ENCODE assay signal across 27 cellular contexts in the genomic region with DNA sequence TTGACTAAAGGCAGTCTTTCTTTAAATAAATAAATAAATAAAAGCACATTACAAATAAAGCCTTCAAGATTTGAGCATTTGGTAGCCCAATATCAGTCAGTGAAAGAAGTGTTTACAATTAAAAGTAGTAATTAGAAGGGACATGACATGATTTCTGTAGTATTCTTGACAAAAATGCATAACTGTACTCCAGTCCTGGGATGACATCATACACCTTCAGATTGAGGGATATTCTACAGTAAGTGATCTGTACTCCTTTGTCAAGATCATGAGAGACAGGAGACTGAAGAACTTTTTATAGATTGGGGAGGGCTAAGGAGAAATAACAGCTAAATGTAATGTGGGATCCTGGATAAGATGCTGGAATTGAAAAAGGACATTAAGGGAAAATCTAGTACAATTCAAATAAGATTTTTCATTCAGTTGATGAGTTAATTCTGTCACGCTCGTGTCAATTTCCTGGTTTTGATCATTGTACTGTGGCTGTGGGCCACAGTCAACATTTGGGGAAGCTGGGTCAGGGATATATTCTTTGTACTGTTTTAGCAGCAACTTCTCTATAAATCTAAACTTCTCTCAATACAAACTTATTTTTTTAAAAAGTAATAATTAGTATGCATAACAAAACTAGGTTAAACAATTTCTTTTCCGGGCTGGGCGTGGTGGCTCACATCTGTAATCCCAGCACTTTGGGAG.
DNase-seq lines count a peak whose midpoint lies in the region; ATAC-seq, FAIRE-seq and TF ChIP-seq lines count a peak whose summit lies in the region.
"Had no signal": no experiment of that assay in that cellular context is flagged by ENCODE, and none has a peak within 500 bp of the region (broad histone marks: within the 10 kb centered on the region; RNA-seq: fewer than 3 reads in every experiment).

No MANE protein-coding gene starts in this region.

- TF ChIP-seq CTCF in nephron progenitor cell (IDR thresholded peaks at IDR 0.05): no peak

- no peak overlapping the region for H3K9ac ChIP-seq in SK-N-MC (ENCODE audit: insufficient read length)

- no peak overlapping the region for H3K4me3 Mint-ChIP-seq in nephron progenitor cell
- no peak overlapping the region for H3K4me3 Mint-ChIP-seq in activated naive CD4-positive, alpha-beta T cell treated with anti-CD3 and anti-CD28 coated beads for 36 hours
- H3K4me3 Mint-ChIP-seq: activated CD4-positive, alpha-beta T cell treated with anti-CD3 and anti-CD28 coated beads, Interleukin-2, amount 10 ng/mL, durations not matched to agents 24 days and 14 days had no signal

- H3K4me3 ChIP-seq in SK-N-MC: no peak overlapping the region
- H3K4me3 ChIP-seq: lung, prostate gland, testis had no signal

- peak overlapping the region; percentile 93 for H3K27ac ChIP-seq in SK-N-MC
- H3K27ac ChIP-seq: prostate gland, testis, WERI-Rb-1 had no signal

- TF ChIP-seq POLR2A in H54 (IDR thresholded peaks at IDR 0.05; ENCODE audit: low read depth, low read length): no peak

- no peaks in the 10 kb centered on the region for H3K9me3 ChIP-seq in SK-N-MC (ENCODE audit: low read depth, low read length)
- H3K9me3 ChIP-seq: prostate gland, testis had no signal

- no peaks in the 10 kb centered on the region for H3K36me3 ChIP-seq in SK-N-MC (ENCODE audit: insufficient read depth, low read length)
- H3K36me3 ChIP-seq: prostate gland, WERI-Rb-1 had no signal

- peak overlapping the region; percentile 94 for H3K27ac Mint-ChIP-seq in nephron progenitor cell
- no peak overlapping the region for H3K27ac Mint-ChIP-seq in activated naive CD4-positive, alpha-beta T cell treated with anti-CD3 and anti-CD28 coated beads for 36 hours
- H3K27ac Mint-ChIP-seq: activated CD4-positive, alpha-beta T cell treated with anti-CD3 and anti-CD28 coated beads, Interleukin-2, amount 10 ng/mL, durations not matched to agents 24 days and 14 days had no signal

- no peak for ATAC-seq in GM18517 (IDR thresholded peaks at IDR 0.05; ENCODE audit: unreplicated experiment)

- peaks cover 95% of the 10 kb centered on the region for H3K4me1 Mint-ChIP-seq in nephron progenitor cell
- no peaks in the 10 kb centered on the region for H3K4me1 Mint-ChIP-seq in activated naive CD4-positive, alpha-beta T cell treated with anti-CD3 and anti-CD28 coated beads for 36 hours (ENCODE audit: low read depth)
- H3K4me1 Mint-ChIP-seq: activated CD4-positive, alpha-beta T cell treated with anti-CD3 and anti-CD28 coated beads, Interleukin-2, amount 10 ng/mL, durations not matched to agents 24 days and 14 days had no signal

- H3K36me3 Mint-ChIP-seq in nephron progenitor cell (ENCODE audit: low read depth): no peaks in the 10 kb centered on the region
- H3K36me3 Mint-ChIP-seq in activated naive CD4-positive, alpha-beta T cell treated with anti-CD3 and anti-CD28 coated beads for 36 hours (ENCODE audit: low read depth): no peaks in the 10 kb centered on the region

- H3K9me3 Mint-ChIP-seq in nephron progenitor cell: no peaks in the 10 kb centered on the region
- H3K9me3 Mint-ChIP-seq in activated naive CD4-positive, alpha-beta T cell treated with anti-CD3 and anti-CD28 coated beads for 36 hours: no peaks in the 10 kb centered on the region
- H3K9me3 Mint-ChIP-seq: activated CD4-positive, alpha-beta T cell treated with anti-CD3 and anti-CD28 coated beads, Interleukin-2, amount 10 ng/mL, durations not matched to agents 24 days and 14 days had no signal

- H3K27me3 Mint-ChIP-seq in nephron progenitor cell (ENCODE audit: low read depth, poor library complexity): no peaks in the 10 kb centered on the region
- peaks cover 2% of the 10 kb centered on the region for H3K27me3 Mint-ChIP-seq in activated naive CD4-positive, alpha-beta T cell treated with anti-CD3 and anti-CD28 coated beads for 36 hours (ENCODE audit: low read depth)

- intact Hi-C loops in activated naive CD4-positive, alpha-beta T cell treated with anti-CD3 and anti-CD28 coated beads for 36 hours (cut with micrococcal nuclease): no loop called here

- peak; percentile 33 for FAIRE-seq in H54 (lab: Jason Lieb, UNC)
- FAIRE-seq: keratinocyte, urothelium cell line had no signal

- DNase-seq in H54 (ENCODE audit: insufficient read length, low spot score): no peak
- DNase-seq in SK-N-MC (ENCODE audit: low read depth, low spot score): no peak
- peak; percentile 34 for DNase-seq in iris pigment epithelial cell (ENCODE audit: low read depth)
- no peak for DNase-seq in nephron progenitor cell
- no peak for DNase-seq in activated naive CD4-positive, alpha-beta T cell treated with anti-CD3 and anti-CD28 coated beads for 36 hours
- no peak for DNase-seq in NCI-H1105 treated with DMSO at 0.1 percent for 48 hours (lab: John Stamatoyannopoulos, UW)
- no peak for DNase-seq in 8988T
- DNase-seq: activated CD4-positive, alpha-beta T cell treated with anti-CD3 and anti-CD28 coated beads, Interleukin-2, amount 10 ng/mL, durations not matched to agents 24 days and 14 days; activated gamma-delta T cell treated with Interleukin-2 at 50 U/mL for 16 hours; activated T-cell treated with anti-CD3 and anti-CD28 coated beads, Interleukin-2, amount 50 U/mL, for 1 hour; C1 segment of cervical spinal cord; Calu3; cerebellar nuclear complex; GF-D8; NCI-H1105; NCI-H2029; NCI-H2227 treated with DMSO at 0.1 percent for 48 hours; RPMI8226; stimulated activated naive CD4-positive, alpha-beta T cell treated with Interleukin-2 at 50 U/mL for 16 hours; T-helper 2 cell; testis; WERI-Rb-1 had no signal

- CTCF ChIA-PET in activated naive CD4-positive, alpha-beta T cell treated with anti-CD3 and anti-CD28 coated beads for 36 hours (lab: Charles Lee): no interaction called here
